In genomic region chr2:56713161-56713676, GRCh38 we compare ENCODE assay signal across 14 cellular contexts.
A peak's percentile ranks its signal among the peaks of the same experiment; 100 is the strongest.
DNase-seq lines count a peak whose midpoint lies in the region; ATAC-seq and TF ChIP-seq lines count a peak whose summit lies in the region.
"Had no signal": no experiment of that assay in that cellular context is flagged by ENCODE, and none has a peak within 500 bp of the region (broad histone marks: within the 10 kb centered on the region; RNA-seq: fewer than 3 reads in every experiment).

No MANE protein-coding gene starts in this region.

- H3K14ac ChIP-seq in IMR-90 (replicated peaks; ENCODE audit: low read depth, low read length): no peak overlapping the region

- no peak overlapping the region for H4K8ac ChIP-seq in IMR-90 (ENCODE audit: low read depth in 2 of 2, low read length in 2 of 2)

- H2AK9ac ChIP-seq in IMR-90 (replicated peaks; ENCODE audit: low read depth, low read length, poor library complexity): no peak overlapping the region

- H2BK15ac ChIP-seq in IMR-90 (ENCODE audit: low read depth, low read length): no peak overlapping the region

- no peak overlapping the region for H3K4me2 ChIP-seq in IMR-90 (ENCODE audit: low read depth, low read length)

- no peak overlapping the region for H3K18ac ChIP-seq in IMR-90 (ENCODE audit: low read depth, low read length)

- dilution Hi-C loops in IMR-90 (cut with HindIII; ENCODE audit: low sequenced_read_pairs, unreplicated experiment): no loop called here

- no peak overlapping the region for H3K23ac ChIP-seq in IMR-90 (ENCODE audit: low read depth, low read length)

- no peak for TF ChIP-seq POLR2A in IMR-90 (IDR thresholded peaks at IDR 0.05; ENCODE audit: low read depth, low read length)

- no peak overlapping the region for H2BK20ac ChIP-seq in IMR-90 (ENCODE audit: low read depth, low read length)

- TF ChIP-seq RAD21 in IMR-90 (IDR thresholded peaks at IDR 0.05; ENCODE audit: low read length): no peak

- intact Hi-C loops in IMR-90 (cut with micrococcal nuclease): no loop called here

- no CpG with 5 or more reads among the region's 5 CpGs for whole genome bisulfite sequencing in IMR-90 (ENCODE audit: extremely low coverage in 2 of 2, insufficient read length in 1 of 2), 2 experiments

- H4K5ac ChIP-seq in IMR-90 (ENCODE audit: low read depth, low read length): no peak overlapping the region

- no peak overlapping the region for H3K9ac ChIP-seq in IMR-90 (ENCODE audit: low read depth, low read length)

- H3K27me3 ChIP-seq in BJ (ENCODE audit: control insufficient read depth, insufficient read depth, low read length): no peaks in the 10 kb centered on the region
- H3K27me3 ChIP-seq in IMR-90 (ENCODE audit: control insufficient read depth, insufficient read depth, low read length): no peaks in the 10 kb centered on the region
- H3K27me3 ChIP-seq: ascending aorta, tibial artery had no signal

- no peaks in the 10 kb centered on the region for H3K79me1 ChIP-seq in IMR-90 (ENCODE audit: low read depth in 1 of 2, low read length in 2 of 2)

- H4K20me1 ChIP-seq in IMR-90 (ENCODE audit: insufficient read depth, low read length): no peaks in the 10 kb centered on the region

- DNase-seq in BJ (ENCODE audit: low read depth) (peak; percentile 52), IMR-90 (peak; percentile 16), cardiac fibroblast (ENCODE audit: low read depth in 2 of 2) (peak; percentile 41 to 63), myocyte (ENCODE audit: low read depth) (peak; percentile 30), Ammon's horn (ENCODE audit: low spot score) (no peak), NCI-H2107 (lab: John Stamatoyannopoulos, UW) (no peak)
- DNase-seq in activated CD4-positive, alpha-beta T cell treated with anti-CD3 and anti-CD28 coated beads, Interleukin-2, amount 50 U/mL, for 4 hours: no peak
- DNase-seq: CD4-positive, CD25-positive, alpha-beta regulatory T cell; DND-41; effector CD4-positive, alpha-beta T cell; tibial artery had no signal

- in situ Hi-C loops in IMR-90 (cut with MboI; ENCODE audit: low sequenced_read_pairs): no loop called here

- no peaks in the 10 kb centered on the region for H3K9me1 ChIP-seq in IMR-90 (ENCODE audit: insufficient read depth, low read length)

- H2BK5ac ChIP-seq in IMR-90 (ENCODE audit: low read depth, low read length, poor library complexity, severe bottlenecking): no peak overlapping the region

- ATAC-seq in IMR-90 (ENCODE audit: low read depth): no peak
- ATAC-seq in GM21447 (IDR thresholded peaks at IDR 0.05; ENCODE audit: unreplicated experiment): no peak

- H2AFZ ChIP-seq in IMR-90 (replicated peaks; ENCODE audit: low read length, poor library complexity): no peak overlapping the region

- no peak overlapping the region for H2BK120ac ChIP-seq in IMR-90 (ENCODE audit: low read depth, low read length)

- H3K4ac ChIP-seq in IMR-90 (ENCODE audit: low read depth, low read length): no peak overlapping the region

- no peak overlapping the region for H3K27ac ChIP-seq in IMR-90 (ENCODE audit: insufficient read depth, low read length)
- H3K27ac ChIP-seq: ascending aorta, SK-N-MC, tibial artery had no signal

- H3K4me3 ChIP-seq in BJ (ENCODE audit: low read depth, low read length) (no peak overlapping the region), IMR-90 (ENCODE audit: insufficient read depth, low read depth, low read length) (no peak overlapping the region), cardiac fibroblast (replicated peaks in 1 of 2; ENCODE audit: low read depth in 2 of 2, low read length in 2 of 2) (no peak overlapping the region)
- H3K4me3 ChIP-seq: ascending aorta, SK-N-MC, tibial artery had no signal

- no TSS peak for BruUV-seq in IMR-90 (replicated peaks; lab: Mats Ljungman, UMichigan)

- CTCF ChIA-PET in BJ (lab: Yijun Ruan, JAX): no interaction called here
- CTCF ChIA-PET in IMR-90 (lab: Yijun Ruan, JAX): no interaction called here

- TF ChIP-seq CTCF in BJ (IDR thresholded peaks at IDR 0.05; ENCODE audit: insufficient read depth, low read depth, low read length) (no peak), IMR-90 (conservative IDR thresholded peaks at IDR 0.05; ENCODE audit: low read depth, low read length) (no peak), cardiac fibroblast (IDR thresholded peaks at IDR 0.05; ENCODE audit: low read depth, low read length) (no peak)

- H3K36me3 ChIP-seq in BJ (ENCODE audit: control insufficient read depth, insufficient read depth, low read length): no peaks in the 10 kb centered on the region
- no peaks in the 10 kb centered on the region for H3K36me3 ChIP-seq in IMR-90 (ENCODE audit: control insufficient read depth, insufficient read depth, low read length)
- H3K36me3 ChIP-seq: ascending aorta, tibial artery had no signal

- POLR2A ChIA-PET in BJ (lab: Charles Lee) (no interaction called here), IMR-90 (lab: Charles Lee; ENCODE audit: unreplicated experiment) (no interaction called here)

- no peak overlapping the region for H2AK5ac ChIP-seq in IMR-90 (ENCODE audit: low read depth, low read length)

- H3K9me3 ChIP-seq in IMR-90 (ENCODE audit: control insufficient read depth, insufficient read depth, low read length): no peaks in the 10 kb centered on the region
- H3K9me3 ChIP-seq: ascending aorta, tibial artery had no signal

- no peak overlapping the region for H4K91ac ChIP-seq in IMR-90 (ENCODE audit: insufficient read depth, low read depth, low read length)

- H3K4me1 ChIP-seq in IMR-90 (ENCODE audit: control insufficient read depth, insufficient read depth, low read length): no peaks in the 10 kb centered on the region
- H3K4me1 ChIP-seq: ascending aorta, tibial artery had no signal

- H3K56ac ChIP-seq in IMR-90 (ENCODE audit: extremely low read depth, insufficient read depth, low read length): no peak overlapping the region

TF ChIP-seq in IMR-90, 13 proteins besides CTCF, POLR2A, EP300 and RAD21:
- TF ChIP-seq MAZ (IDR thresholded peaks at IDR 0.05; ENCODE audit: borderline replicate concordance, low read depth, low read length) (no peak), BHLHE40 (IDR thresholded peaks at IDR 0.05; ENCODE audit: low read depth, low read length) (no peak), NFE2L2 (IDR thresholded peaks at IDR 0.05; ENCODE audit: low read depth, low read length) (no peak), SMC3 (IDR thresholded peaks at IDR 0.05; ENCODE audit: low read depth, low read length) (no peak), USF2 (IDR thresholded peaks at IDR 0.05; ENCODE audit: low read depth, low read length) (no peak), CHD1 (IDR thresholded peaks at IDR 0.05; ENCODE audit: low read depth, low read length) (no peak), RCOR1 (IDR thresholded peaks at IDR 0.05; ENCODE audit: insufficient replicate concordance, low read length) (no peak), MAFK (IDR thresholded peaks at IDR 0.05; ENCODE audit: low read depth, low read length) (no peak), MXI1 (IDR thresholded peaks at IDR 0.05; ENCODE audit: borderline replicate concordance, low read depth, low read length) (no peak), FOS (IDR thresholded peaks at IDR 0.05; ENCODE audit: low read depth, low read length) (no peak), RFX5 (IDR thresholded peaks at IDR 0.05; ENCODE audit: low read depth, low read length) (no peak), ELK1 (IDR thresholded peaks at IDR 0.05; ENCODE audit: borderline replicate concordance, low read depth, low read length) (no peak), CEBPB (IDR thresholded peaks at IDR 0.05; ENCODE audit: low read depth, low read length) (no peak)

Comparison
In these comparisons a context has a peak if more than half of its experiments do, and no peak if none do; other contexts are left out.
1. DNase-seq: peak in BJ (single experiment), IMR-90 (single experiment), cardiac fibroblast (2 of 2) and myocyte (single experiment); none in Ammon's horn (single experiment), NCI-H2107 (single experiment) and activated CD4-positive, alpha-beta T cell treated with anti-CD3 and anti-CD28 coated beads, Interleukin-2, amount 50 U/mL, for 4 hours (0 of 2).